In genomic region chr15:98728811-98729160, GRCh38 we compare ENCODE assay signal across 12 cellular contexts.
DNase-seq lines count a peak whose midpoint lies in the region; ATAC-seq and TF ChIP-seq lines count a peak whose summit lies in the region.
"Had no signal": no experiment of that assay in that cellular context is flagged by ENCODE, and none has a peak within 500 bp of the region (broad histone marks: within the 10 kb centered on the region; RNA-seq: fewer than 3 reads in every experiment).

No MANE protein-coding gene starts in this region.

- H3K9me3 ChIP-seq in PC-3 (ENCODE audit: low read length) = no peaks in the 10 kb centered on the region
- H3K9me3 ChIP-seq in thyroid gland = no peaks in the 10 kb centered on the region
- H3K9me3 ChIP-seq in CD4-positive, alpha-beta memory T cell (ENCODE audit: control insufficient read depth in 1 of 2, low read length in 2 of 2) = no peaks in the 10 kb centered on the region

- no peaks in the 10 kb centered on the region for H4K20me1 ChIP-seq in PC-3 (ENCODE audit: low read length)

- no TSS peak for BruUV-seq in PC-3 (replicated peaks; lab: Mats Ljungman, UMichigan)

- H3F3A ChIP-seq in PC-3 (ENCODE audit: low read length, unreplicated experiment) = peaks cover 4% of the 10 kb centered on the region

- 20 to 36% methylated on average over 2 of the region's 2 CpGs for WGBS in thyroid gland, 2 donors

- H3K27me3 ChIP-seq in PC-3 (ENCODE audit: low read length) (no peaks in the 10 kb centered on the region), thyroid gland (no peaks in the 10 kb centered on the region)
- no peaks in the 10 kb centered on the region for H3K27me3 ChIP-seq in CD4-positive, alpha-beta memory T cell (ENCODE audit: insufficient read depth, low read length)

- POLR2A ChIA-PET in PC-3 (lab: Charles Lee; ENCODE audit: unreplicated experiment) = no interaction called here
- POLR2A ChIA-PET in CD4-positive, alpha-beta memory T cell (lab: Charles Lee; ENCODE audit: partially characterized antibody) = interaction anchor here (0.5 kb wide), 1 partner anchor 128 kb away, joined by 4 read pairs; no protein-coding TSS in a partner anchor

- intact Hi-C loops in PC-3 (cut with micrococcal nuclease) = no loop called here
- intact Hi-C loops in thyroid gland (cut with DNase I) = no loop called here
- intact Hi-C loops in CD4-positive, alpha-beta memory T cell (cut with micrococcal nuclease) = no loop called here

- H3K4me3 Mint-ChIP-seq in mesothelial cell of epicardium = no peak overlapping the region
- no peak overlapping the region for H3K4me3 Mint-ChIP-seq in activated T-cell treated with anti-CD3 and anti-CD28 coated beads, Interleukin-2, amount 50 U/mL, for 4 hours
- H3K4me3 Mint-ChIP-seq in stimulated activated naive B cell treated with anti-CD40 and anti-IgM and Interleukin-4, amounts not matched to agents 10 μg/mL and 1 μg/mL and 100 μg/mL, for 72 hours = no peak overlapping the region
- H3K4me3 Mint-ChIP-seq in CD4-positive, alpha-beta memory T cell = no peak overlapping the region

- H3K9me2 ChIP-seq in PC-3 (replicated peaks; ENCODE audit: low read length) = no peaks in the 10 kb centered on the region

- no peaks in the 10 kb centered on the region for H3K9me3 Mint-ChIP-seq in mesothelial cell of epicardium
- no peaks in the 10 kb centered on the region for H3K9me3 Mint-ChIP-seq in activated T-cell treated with anti-CD3 and anti-CD28 coated beads, Interleukin-2, amount 50 U/mL, for 4 hours
- H3K9me3 Mint-ChIP-seq in stimulated activated naive B cell treated with anti-CD40 and anti-IgM and Interleukin-4, amounts not matched to agents 10 μg/mL and 1 μg/mL and 100 μg/mL, for 72 hours = no peaks in the 10 kb centered on the region
- H3K9me3 Mint-ChIP-seq in CD4-positive, alpha-beta memory T cell = no peaks in the 10 kb centered on the region

- H3K79me2 ChIP-seq in PC-3 (ENCODE audit: low read length) = peaks cover 22% of the 10 kb centered on the region

- no peaks in the 10 kb centered on the region for H3K36me3 ChIP-seq in PC-3 (ENCODE audit: low read depth, low read length)
- no peaks in the 10 kb centered on the region for H3K36me3 ChIP-seq in thyroid gland
- H3K36me3 ChIP-seq in CD4-positive, alpha-beta memory T cell (ENCODE audit: insufficient read depth, low read length) = no peaks in the 10 kb centered on the region

- no peaks in the 10 kb centered on the region for H3K36me3 Mint-ChIP-seq in mesothelial cell of epicardium
- peaks cover 4% of the 10 kb centered on the region for H3K36me3 Mint-ChIP-seq in activated T-cell treated with anti-CD3 and anti-CD28 coated beads, Interleukin-2, amount 50 U/mL, for 4 hours (ENCODE audit: insufficient read depth)
- no peaks in the 10 kb centered on the region for H3K36me3 Mint-ChIP-seq in stimulated activated naive B cell treated with anti-CD40 and anti-IgM and Interleukin-4, amounts not matched to agents 10 μg/mL and 1 μg/mL and 100 μg/mL, for 72 hours
- no peaks in the 10 kb centered on the region for H3K36me3 Mint-ChIP-seq in CD4-positive, alpha-beta memory T cell

- no peak for TF ChIP-seq POLR2A in thyroid gland (IDR thresholded peaks at IDR 0.05)

- DNase-seq in PC-3 (no peak), coronary artery (ENCODE audit: low spot score) (no peak), mesothelial cell of epicardium (ENCODE audit: low spot score in 2 of 2, unreplicated experiment in 2 of 2) (no peak), thyroid gland (no peak)
- no peak for DNase-seq in activated T-cell treated with anti-CD3 and anti-CD28 coated beads, Interleukin-2, amount 50 U/mL, for 4 hours
- no peak for DNase-seq in stimulated activated naive B cell treated with anti-CD40 and anti-IgM and Interleukin-4, amounts not matched to agents 10 μg/mL and 1 μg/mL and 100 μg/mL, for 72 hours
- DNase-seq in activated T-cell treated with anti-CD3 and anti-CD28 coated beads, Interleukin-2, amount 50 U/mL, for 48 hours = no peak
- DNase-seq in CD4-positive, alpha-beta memory T cell = no peak
- DNase-seq: Calu3, HCEC 1CT, NCI-H226, retina had no signal

- CTCF ChIA-PET in PC-3 (lab: Charles Lee) = no interaction called here
- CTCF ChIA-PET in CD4-positive, alpha-beta memory T cell (lab: Charles Lee; ENCODE audit: partially characterized antibody) = no interaction called here

- peaks cover 51% of the 10 kb centered on the region for H3K4me1 Mint-ChIP-seq in mesothelial cell of epicardium
- H3K4me1 Mint-ChIP-seq in activated T-cell treated with anti-CD3 and anti-CD28 coated beads, Interleukin-2, amount 50 U/mL, for 4 hours (ENCODE audit: low read depth) = peaks cover 36% of the 10 kb centered on the region
- peaks cover 0 to 11% of the 10 kb centered on the region in 2 donors for H3K4me1 Mint-ChIP-seq in stimulated activated naive B cell treated with anti-CD40 and anti-IgM and Interleukin-4, amounts not matched to agents 10 μg/mL and 1 μg/mL and 100 μg/mL, for 72 hours
- H3K4me1 Mint-ChIP-seq in CD4-positive, alpha-beta memory T cell = peaks cover 0 to 9% (median 4%) of the 10 kb centered on the region in 4 donors

- no peak for ATAC-seq in PC-3
- ATAC-seq in activated T-cell treated with anti-CD3 and anti-CD28 coated beads, Interleukin-2, amount 50 U/mL, for 4 hours = no peak
- no peak for ATAC-seq in stimulated activated naive B cell treated with anti-CD40 and anti-IgM and Interleukin-4, amounts not matched to agents 10 μg/mL and 1 μg/mL and 100 μg/mL, for 72 hours (replicated peaks)

- H3K27me3 Mint-ChIP-seq in mesothelial cell of epicardium (ENCODE audit: low read depth) = no peaks in the 10 kb centered on the region
- no peaks in the 10 kb centered on the region for H3K27me3 Mint-ChIP-seq in activated T-cell treated with anti-CD3 and anti-CD28 coated beads, Interleukin-2, amount 50 U/mL, for 4 hours (ENCODE audit: low read depth)
- H3K27me3 Mint-ChIP-seq in stimulated activated naive B cell treated with anti-CD40 and anti-IgM and Interleukin-4, amounts not matched to agents 10 μg/mL and 1 μg/mL and 100 μg/mL, for 72 hours = no peaks in the 10 kb centered on the region
- no peaks in the 10 kb centered on the region for H3K27me3 Mint-ChIP-seq in CD4-positive, alpha-beta memory T cell

- H3K4me1 ChIP-seq in PC-3 (ENCODE audit: insufficient read depth, low read length) (peaks cover 35% of the 10 kb centered on the region), thyroid gland (peaks cover 30 to 40% of the 10 kb centered on the region in 2 donors)
- H3K4me1 ChIP-seq in CD4-positive, alpha-beta memory T cell (ENCODE audit: insufficient read depth, low read length) = no peaks in the 10 kb centered on the region

- H3K9ac ChIP-seq in PC-3 (ENCODE audit: low read length) = no peak overlapping the region

- H2AFZ ChIP-seq in PC-3 (ENCODE audit: low read length) = peak overlapping the region; percentile 71

- H3K27ac Mint-ChIP-seq in mesothelial cell of epicardium = peak overlapping the region; percentile 100
- no peak overlapping the region for H3K27ac Mint-ChIP-seq in stimulated activated naive B cell treated with anti-CD40 and anti-IgM and Interleukin-4, amounts not matched to agents 10 μg/mL and 1 μg/mL and 100 μg/mL, for 72 hours
- no peak overlapping the region for H3K27ac Mint-ChIP-seq in CD4-positive, alpha-beta memory T cell

- no peak overlapping the region for H3K4me3 ChIP-seq in PC-3 (ENCODE audit: low read length)
- H3K4me3 ChIP-seq in coronary artery = no peak overlapping the region
- H3K4me3 ChIP-seq in thyroid gland (replicated peaks in 1 of 3) = no peak overlapping the region
- no peak overlapping the region for H3K4me3 ChIP-seq in CD4-positive, alpha-beta memory T cell (ENCODE audit: low read length in 2 of 2)

- TF ChIP-seq CTCF in PC-3 (conservative IDR thresholded peaks at IDR 0.05; ENCODE audit: low read depth, low read length) = no peak
- TF ChIP-seq CTCF in coronary artery (IDR thresholded peaks at IDR 0.05) = no peak
- TF ChIP-seq CTCF in mesothelial cell of epicardium (IDR thresholded peaks at IDR 0.05; ENCODE audit: unreplicated experiment) = no peak
- TF ChIP-seq CTCF in thyroid gland (IDR thresholded peaks at IDR 0.05) = no peak

- peak overlapping the region; percentile 89 for H3K27ac ChIP-seq in PC-3 (ENCODE audit: low read length)
- peak overlapping the region; percentile 91 to 96 for H3K27ac ChIP-seq in coronary artery
- peak overlapping the region; percentile 40 to 92 (median 77) for H3K27ac ChIP-seq in thyroid gland
- no peak overlapping the region for H3K27ac ChIP-seq in CD4-positive, alpha-beta memory T cell (ENCODE audit: low read depth, low read length)

- H3K4me2 ChIP-seq in PC-3 (ENCODE audit: low read length) = no peak overlapping the region
